In the genomic region with DNA sequence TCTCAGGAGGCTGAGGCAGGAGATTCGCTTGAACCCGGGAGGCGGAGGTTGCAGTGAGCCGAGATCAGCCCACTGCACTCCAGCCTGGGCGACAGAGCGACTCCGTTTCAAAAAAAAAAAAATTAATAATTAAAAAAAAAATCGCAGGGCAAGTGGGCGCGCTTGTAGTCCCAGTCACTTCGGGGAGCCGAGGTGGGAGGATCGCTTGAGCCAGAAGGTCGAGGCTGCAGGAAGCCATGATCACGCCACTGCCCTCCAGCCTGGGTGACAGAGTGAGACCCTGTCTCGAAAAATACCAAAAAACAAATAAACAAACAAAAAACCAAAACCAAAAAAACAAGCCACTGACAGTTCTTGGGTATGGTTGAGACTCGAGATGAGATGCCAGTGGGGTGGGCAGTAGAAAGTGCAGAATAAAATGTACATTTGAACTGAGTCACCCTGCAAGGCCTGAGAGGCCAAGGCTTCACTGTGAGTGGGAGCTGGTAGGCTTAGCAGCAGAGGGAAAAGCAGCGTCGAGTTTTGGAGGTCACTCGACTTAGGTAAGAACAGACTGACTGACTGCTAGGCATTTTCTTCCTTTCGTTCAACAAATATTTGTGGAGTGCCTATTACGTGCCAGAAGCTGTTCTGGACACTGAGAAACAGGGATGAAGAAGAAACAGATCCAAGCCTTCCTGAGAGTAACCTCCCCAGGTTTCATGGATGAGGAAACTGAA, we compare ENCODE assay signal across 9 cellular contexts. TPM values are rescaled to one million over a fixed set of nuclear protein-coding genes. Genes with fewer than 3 reads are reported as not detected.
A peak's percentile ranks its signal among the peaks of the same experiment; 100 is the strongest.
DNase-seq lines count a peak whose midpoint lies in the region; ATAC-seq, FAIRE-seq and TF ChIP-seq lines count a peak whose summit lies in the region.
"Had no signal": no experiment of that assay in that cellular context is flagged by ENCODE, and none has a peak within 500 bp of the region (broad histone marks: within the 10 kb centered on the region; RNA-seq: fewer than 3 reads in every experiment).

No MANE protein-coding gene starts in this region.

- H3K4me1 ChIP-seq in breast epithelium (no peaks in the 10 kb centered on the region), mucosa of rectum (ENCODE audit: control insufficient read depth in 2 of 2, insufficient read depth in 2 of 2, low read length in 2 of 2) (peaks cover 14 to 17% of the 10 kb centered on the region in 2 donors)

- no peaks in the 10 kb centered on the region for H3K9me3 ChIP-seq in breast epithelium
- no peaks in the 10 kb centered on the region for H3K9me3 ChIP-seq in mucosa of rectum (ENCODE audit: control insufficient read depth in 2 of 2, low read length in 2 of 2)

- peak overlapping the region; percentile 38 to 99 for H3K9ac ChIP-seq in mucosa of rectum (ENCODE audit: low read depth in 1 of 2, low read length in 2 of 2)

- TF ChIP-seq CTCF in LNCaP clone FGC (IDR thresholded peaks at IDR 0.05; ENCODE audit: control insufficient read depth, extremely low read depth, insufficient read depth): no peak
- TF ChIP-seq CTCF in breast epithelium (IDR thresholded peaks at IDR 0.05): no peak

- H3K4me3 ChIP-seq in LNCaP clone FGC (ENCODE audit: low read depth, low read length) (peak overlapping the region; percentile 82), breast epithelium (peak overlapping the region; percentile 63 to 97 (median 78)), mucosa of rectum (ENCODE audit: low read length in 2 of 2) (peak overlapping the region; percentile 67 to 96)

- no peak for TF ChIP-seq POLR2A in breast epithelium (IDR thresholded peaks at IDR 0.05)

- peaks cover 4% of the 10 kb centered on the region for H3K36me3 ChIP-seq in breast epithelium
- peaks cover 8 to 11% of the 10 kb centered on the region in 2 donors for H3K36me3 ChIP-seq in mucosa of rectum (ENCODE audit: control insufficient read depth in 2 of 2, insufficient read depth in 2 of 2, low read length in 2 of 2)

- H3K27me3 ChIP-seq in breast epithelium (no peaks in the 10 kb centered on the region), mucosa of rectum (ENCODE audit: control insufficient read depth in 2 of 2, insufficient read depth in 2 of 2, low read length in 2 of 2) (no peaks in the 10 kb centered on the region)

- no peak for DNase-seq in LNCaP clone FGC (ENCODE audit: low read depth)
- DNase-seq in breast epithelium (ENCODE audit: low spot score in 2 of 2): no peak
- DNase-seq in urothelium cell line (ENCODE audit: low spot score): peak; percentile 20
- no peak for DNase-seq in effector CD4-positive, alpha-beta T cell

- ATAC-seq in GM18907 (IDR thresholded peaks at IDR 0.05; ENCODE audit: unreplicated experiment) (peak; percentile 0), GM21528 (IDR thresholded peaks at IDR 0.05; ENCODE audit: low FRiP score, unreplicated experiment) (no peak), GM19397 (IDR thresholded peaks at IDR 0.05; ENCODE audit: unreplicated experiment) (no peak)

- intact Hi-C loops in breast epithelium (cut with DNase I; ENCODE audit: low total_unique reads): loop anchor here (10.0 kb wide), 1 partner anchor 69 kb away; the partner anchor contains the start of genes GTF2H1 and HPS5

- H3K27ac ChIP-seq in breast epithelium: peak overlapping the region; percentile 90 to 99
- peak overlapping the region; percentile 98 to 99 for H3K27ac ChIP-seq in mucosa of rectum (ENCODE audit: low read depth in 2 of 2, low read length in 2 of 2)

- FAIRE-seq in urothelium cell line (lab: Jason Lieb, UNC): no peak

RNA-seq across cellular contexts. Expression of gene LDHA, which starts 0.6 kb away (rescaled TPM):
- 100 to 1,000 TPM; 433 to 515 (median 501) TPM for total RNA-seq in breast epithelium

RNA-seq across cellular contexts. Expression of gene LDHC, which starts 18.4 kb away (rescaled TPM):
- total RNA-seq in breast epithelium: not detected
- total RNA-seq: T-helper 1 cell treated with Interleukin-12 subunit alpha and Interleukin-12 subunit beta and Interleukin-4 antibody, amounts not matched to agents 30 ng/mL and 1 ng/mL, for 36 hours had no signal
